ENCODE assay signal across 16 cellular contexts in genomic region chr1:6989506-6990159, GRCh38.
DNase-seq lines count a peak whose midpoint lies in the region; ATAC-seq and TF ChIP-seq lines count a peak whose summit lies in the region.
"Had no signal": no experiment of that assay in that cellular context is flagged by ENCODE, and none has a peak within 500 bp of the region (broad histone marks: within the 10 kb centered on the region; RNA-seq: fewer than 3 reads in every experiment).

No MANE protein-coding gene starts in this region.

- H3K4me3 Mint-ChIP-seq in GM23338 (no peak overlapping the region), endodermal cell (peak overlapping the region; percentile 4), neural progenitor cell (no peak overlapping the region)
- H3K4me3 Mint-ChIP-seq: CD8-positive, alpha-beta memory T cell had no signal

- peaks cover 20% of the 10 kb centered on the region for H3K4me1 Mint-ChIP-seq in GM23338
- H3K4me1 Mint-ChIP-seq in endodermal cell, result peaks cover 30% of the 10 kb centered on the region
- peaks cover 18% of the 10 kb centered on the region for H3K4me1 Mint-ChIP-seq in neural progenitor cell
- H3K4me1 Mint-ChIP-seq: CD8-positive, alpha-beta memory T cell had no signal

- H3K79me2 ChIP-seq in GM23338 (replicated peaks; ENCODE audit: insufficient read depth) (no peaks in the 10 kb centered on the region), neural progenitor cell (ENCODE audit: low read depth) (no peaks in the 10 kb centered on the region), Karpas-422 (ENCODE audit: low read length) (no peaks in the 10 kb centered on the region)

- 0 out of 3 replicates have a peak, but pooled peaks cover 3% of the 10 kb centered on the region for H3K9me3 Mint-ChIP-seq in GM23338
- peaks cover 8% of the 10 kb centered on the region for H3K9me3 Mint-ChIP-seq in endodermal cell
- peaks cover 16% of the 10 kb centered on the region for H3K9me3 Mint-ChIP-seq in neural progenitor cell

- ATAC-seq in GM23338 (peak; percentile 82), HG02884 (IDR thresholded peaks at IDR 0.05; ENCODE audit: unreplicated experiment) (no peak)

- peak overlapping the region; percentile 61; the same call in 1 of the 2 replicates for H3K27ac Mint-ChIP-seq in GM23338
- H3K27ac Mint-ChIP-seq in endodermal cell, result peak overlapping the region; percentile 71
- H3K27ac Mint-ChIP-seq in neural progenitor cell, result no peak overlapping the region

- H3F3A ChIP-seq in GM23338 (replicated peaks; ENCODE audit: low read depth) (no peaks in the 10 kb centered on the region), neural progenitor cell (ENCODE audit: low read depth) (peaks cover 44% of the 10 kb centered on the region)

- no peaks in the 10 kb centered on the region for H4K20me1 ChIP-seq in GM23338 (replicated peaks; ENCODE audit: insufficient read depth)
- no peaks in the 10 kb centered on the region for H4K20me1 ChIP-seq in neural progenitor cell (ENCODE audit: low read depth)
- H4K20me1 ChIP-seq in Karpas-422 (ENCODE audit: insufficient read depth, low read depth, low read length), result no peaks in the 10 kb centered on the region

- H3K27me3 ChIP-seq in GM23338 (ENCODE audit: insufficient read depth) (no peaks in the 10 kb centered on the region), HUES48 (ENCODE audit: control insufficient read depth, insufficient read depth, low read length) (no peaks in the 10 kb centered on the region), endodermal cell (ENCODE audit: control insufficient read depth, insufficient read depth, low read length, poor library complexity, severe bottlenecking) (no peaks in the 10 kb centered on the region), neural progenitor cell (no peaks in the 10 kb centered on the region), Karpas-422 (ENCODE audit: low read length) (peaks cover 4% of the 10 kb centered on the region; the same call in 1 of the 2 replicates)

- peaks cover 2% of the 10 kb centered on the region for H3K27me3 Mint-ChIP-seq in GM23338 (ENCODE audit: insufficient read depth, low read depth, poor library complexity)
- H3K27me3 Mint-ChIP-seq in endodermal cell (ENCODE audit: insufficient read depth), result no peaks in the 10 kb centered on the region
- no peaks in the 10 kb centered on the region for H3K27me3 Mint-ChIP-seq in neural progenitor cell (ENCODE audit: insufficient read depth, low read depth)

- H3K4me3 ChIP-seq in GM23338 (no peak overlapping the region), HUES48 (ENCODE audit: low read depth, low read length) (no peak overlapping the region), endodermal cell (ENCODE audit: low read length) (no peak overlapping the region), neural progenitor cell (peak overlapping the region; percentile 21), Karpas-422 (ENCODE audit: low read length) (no peak overlapping the region)

- DNase-seq in GM23338 (ENCODE audit: low spot score) (no peak), endodermal cell (no peak), neural progenitor cell (ENCODE audit: low spot score) (peak; percentile 62), NCI-H1436 (lab: John Stamatoyannopoulos, UW) (no peak), Karpas-422 (no peak), NCI-H345 treated with DMSO at 0.1 percent for 48 hours (lab: John Stamatoyannopoulos, UW; ENCODE audit: unreplicated experiment) (no peak)
- DNase-seq: CD8-positive, alpha-beta memory T cell; DMS53; GF-D8; GOT3; IMR-90; KBM-7 had no signal

- H3K4me1 ChIP-seq in GM23338 (ENCODE audit: insufficient read depth) (no peaks in the 10 kb centered on the region), HUES48 (ENCODE audit: control insufficient read depth, insufficient read depth, low read length) (peaks cover 19% of the 10 kb centered on the region), endodermal cell (ENCODE audit: control insufficient read depth, insufficient read depth, low read length) (no peaks in the 10 kb centered on the region), neural progenitor cell (peaks cover 53% of the 10 kb centered on the region), Karpas-422 (ENCODE audit: low read length) (peaks cover 24% of the 10 kb centered on the region)

- no peaks in the 10 kb centered on the region for H3K36me3 Mint-ChIP-seq in GM23338 (ENCODE audit: low read depth)
- no peaks in the 10 kb centered on the region for H3K36me3 Mint-ChIP-seq in endodermal cell (ENCODE audit: low read depth)
- no peaks in the 10 kb centered on the region for H3K36me3 Mint-ChIP-seq in neural progenitor cell
- H3K36me3 Mint-ChIP-seq: CD8-positive, alpha-beta memory T cell had no signal

- H3K4me2 ChIP-seq in GM23338 (no peak overlapping the region), neural progenitor cell (peak overlapping the region; percentile 67), Karpas-422 (ENCODE audit: low read depth, low read length, poor library complexity, severe bottlenecking) (no peak overlapping the region)

- WGBS in endodermal cell (ENCODE audit: insufficient coverage in 1 of 2, insufficient read length in 1 of 2), 2 experiments, result 56 to 93% methylated on average over 2 to 6 of the region's 6 CpGs

- no peak for TF ChIP-seq CTCF in GM23338 (conservative IDR thresholded peaks at IDR 0.05; ENCODE audit: low read depth in 2 of 2)
- TF ChIP-seq CTCF in endodermal cell (conservative IDR thresholded peaks at IDR 0.05), result no peak
- no peak for TF ChIP-seq CTCF in neural progenitor cell (IDR thresholded peaks at IDR 0.05)

- H3K9ac ChIP-seq in HUES48 (ENCODE audit: low read depth, low read length) (no peak overlapping the region), endodermal cell (ENCODE audit: extremely low read depth, low read length, poor library complexity, severe bottlenecking) (no peak overlapping the region), neural progenitor cell (no peak overlapping the region), Karpas-422 (ENCODE audit: low read length) (no peak overlapping the region)

- H3K9me3 ChIP-seq in HUES48 (ENCODE audit: control insufficient read depth, insufficient read depth, low read length) (no peaks in the 10 kb centered on the region), endodermal cell (ENCODE audit: control insufficient read depth, low read length) (no peaks in the 10 kb centered on the region), neural progenitor cell (ENCODE audit: low read depth) (no peaks in the 10 kb centered on the region), Karpas-422 (ENCODE audit: low read length) (peaks cover 2% of the 10 kb centered on the region; the same call in 1 of the 2 replicates)

- H3K27ac ChIP-seq in GM23338 (ENCODE audit: low read depth), result no peak overlapping the region
- peak overlapping the region; percentile 42 for H3K27ac ChIP-seq in HUES48 (ENCODE audit: low read depth, low read length)
- no peak overlapping the region for H3K27ac ChIP-seq in endodermal cell (ENCODE audit: low read depth, low read length)
- peak overlapping the region; percentile 78 for H3K27ac ChIP-seq in neural progenitor cell
- H3K27ac ChIP-seq in Karpas-422 (ENCODE audit: low read length), result no peak overlapping the region
- H3K27ac ChIP-seq: 22Rv1, HL-60 had no signal

- H2AFZ ChIP-seq in GM23338 (no peak overlapping the region), neural progenitor cell (replicated peaks) (no peak overlapping the region), Karpas-422 (ENCODE audit: low read length) (no peak overlapping the region)

- H3K36me3 ChIP-seq in GM23338 (ENCODE audit: insufficient read depth) (no peaks in the 10 kb centered on the region), HUES48 (ENCODE audit: control insufficient read depth, insufficient read depth, low read length) (no peaks in the 10 kb centered on the region), endodermal cell (ENCODE audit: control insufficient read depth, insufficient read depth, low read length) (no peaks in the 10 kb centered on the region), neural progenitor cell (no peaks in the 10 kb centered on the region), Karpas-422 (ENCODE audit: insufficient read depth, low read length) (no peaks in the 10 kb centered on the region)

- no peaks in the 10 kb centered on the region for H3K9me2 ChIP-seq in GM23338 (ENCODE audit: insufficient read depth)
- H3K9me2 ChIP-seq in Karpas-422 (replicated peaks; ENCODE audit: insufficient read depth, low read length), result no peaks in the 10 kb centered on the region

TF ChIP-seq in GM23338, 12 proteins besides CTCF, POLR2A, EP300 and RAD21 (continues in another document):
- TF ChIP-seq REST (IDR thresholded peaks at IDR 0.05; ENCODE audit: unreplicated experiment), result no peak
- no peak for TF ChIP-seq CREB1 (CRISPR knock-in tag; IDR thresholded peaks at IDR 0.05; ENCODE audit: low read depth)
- no peak for TF ChIP-seq EZH2phosphoT487 (IDR thresholded peaks at IDR 0.05; ENCODE audit: unreplicated experiment)

Comparison
In these comparisons a context has a peak if more than half of its experiments do, and no peak if none do; other contexts are left out.
1. H3K27ac ChIP-seq: peak in HUES48 (single experiment) and neural progenitor cell (single experiment); none in GM23338 (single experiment), endodermal cell (single experiment) and Karpas-422 (single experiment).